8 cellular contexts compared by ENCODE assay signal in genomic region chr20:10433623-10434466, GRCh38. TPM values are rescaled to one million over a fixed set of nuclear protein-coding genes. Genes with fewer than 3 reads are reported as not detected.
A peak's percentile ranks its signal among the peaks of the same experiment; 100 is the strongest.
DNase-seq lines count a peak whose midpoint lies in the region; ATAC-seq and TF ChIP-seq lines count a peak whose summit lies in the region.

Gene MKKS, minus strand, starts transcription at chr20:10434222. Its CDS starts 20,708 bp downstream, at chr20:10413514.

- ATAC-seq in GM19324 (IDR thresholded peaks at IDR 0.05; ENCODE audit: low FRiP score, unreplicated experiment) (peak; percentile 72), HG03457 (IDR thresholded peaks at IDR 0.05; ENCODE audit: unreplicated experiment) (peak; percentile 48)

- peak within 1 kb of the TSS; percentile 88 for H3K4me2 ChIP-seq in BLaER1

- peaks cover 33% of the 10 kb centered on the region for H3K4me1 ChIP-seq in BLaER1

- H4K20me1 ChIP-seq in BLaER1: peaks cover 30% of the 10 kb centered on the region

- TF ChIP-seq POLR2A in lower leg skin (IDR thresholded peaks at IDR 0.05): no peak

- H3K9ac ChIP-seq in BLaER1: peak within 1 kb of the TSS; percentile 87

- intact Hi-C loops in lower leg skin (cut with DNase I; ENCODE audit: low total_unique reads): no loop called here

- TF ChIP-seq CTCF in lower leg skin (IDR thresholded peaks at IDR 0.05): no peak

- H3K9me3 ChIP-seq in BLaER1: no peaks in the 10 kb centered on the region

- DNase-seq in NCI-H526 treated with DMSO at 0.1 percent for 48 hours (lab: John Stamatoyannopoulos, UW) (peak; percentile 98), dermis blood vessel endothelial cell (peak; percentile 96), lower leg skin (ENCODE audit: low spot score in 2 of 2) (peak; percentile 83 to 97)
- peak; percentile 74 to 81 for DNase-seq in activated CD4-positive, alpha-beta T cell treated with anti-CD3 and anti-CD28 coated beads, Interleukin-2, amount 50 U/mL, for 24 hours (ENCODE audit: low read depth in 1 of 2, low spot score in 1 of 2)
- DNase-seq in stimulated activated CD4-positive, alpha-beta T cell treated with anti-CD3 and anti-CD28 coated beads, Interleukin-4, amount 100 ng/mL, for 4 hours: peak; percentile 82

- 0 to 1% methylated on average over 43 to 58 of the region's 73 CpGs for WGBS in lower leg skin, 2 donors

- H3K4me3 ChIP-seq in BLaER1 (peak within 1 kb of the TSS; percentile 87), lower leg skin (ENCODE audit: low read depth, poor library complexity, severe bottlenecking) (peak within 1 kb of the TSS; percentile 85)

- H3K27me3 ChIP-seq in BLaER1: no peaks in the 10 kb centered on the region

- peaks cover 11% of the 10 kb centered on the region for H3K36me3 ChIP-seq in BLaER1

- H3K27ac ChIP-seq in BLaER1: peak within 1 kb of the TSS; percentile 86

RNA-seq across cellular contexts. Expression of gene MKKS, which starts in this region (rescaled TPM):
- total RNA-seq in dermis blood vessel endothelial cell: 6.5 and 11.4 TPM in 2 replicates
- total RNA-seq in lower leg skin: 10 to 100 TPM in 2 of 4 donors, 1 to 10 TPM in 2; 5.9 to 13.0 (median 9.8) TPM

Comparison
In these comparisons a context has a peak if more than half of its experiments do, and no peak if none do; other contexts are left out.
1. Peak in every context shown above with its lines: DNase-seq, ATAC-seq, H3K4me3 ChIP-seq and H3K27ac ChIP-seq.